ENCODE assay signal across 1 cellular context in the genomic region with DNA sequence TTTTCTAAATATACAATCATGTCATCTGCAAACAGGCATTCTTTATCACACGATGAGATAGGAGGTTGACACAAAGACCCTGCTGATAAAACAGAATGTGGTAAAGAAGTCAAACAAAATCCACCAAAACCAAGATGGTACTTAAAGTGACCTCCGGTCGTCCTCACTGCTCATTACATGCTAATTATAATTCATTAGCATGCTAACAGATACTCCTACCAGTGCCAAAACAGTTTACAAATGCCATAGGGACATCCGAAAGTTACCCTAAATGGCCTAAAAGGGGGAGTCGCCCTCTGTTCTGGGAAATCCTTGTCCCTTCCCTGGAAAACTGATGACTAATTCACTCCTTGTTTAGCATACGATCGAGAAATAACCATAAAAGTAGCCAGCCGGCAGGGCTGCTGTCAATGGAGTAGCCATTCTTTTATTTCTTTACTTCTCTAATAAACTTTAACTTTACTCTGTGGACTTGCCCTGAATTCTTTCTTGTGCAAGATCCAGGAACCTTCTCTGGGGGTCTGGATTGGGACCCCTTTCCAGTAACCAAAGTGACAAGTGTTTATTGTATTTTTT.
TF ChIP-seq lines count a peak whose summit lies in the region.

No MANE protein-coding gene starts in this region.

TF ChIP-seq in K562, 482 proteins besides CTCF, POLR2A, EP300 and RAD21 (continued from another document and continues in another):
- 0 out of 2 replicates have a peak, but pooled peaks have one; percentile 30 for TF ChIP-seq ZEB2 (IDR thresholded peaks at IDR 0.05)
- peak; percentile 81 for TF ChIP-seq BRD9 (IDR thresholded peaks at IDR 0.05; ENCODE audit: low read depth, partially characterized antibody)
- 0 out of 2 replicates have a peak, but pooled peaks have one; percentile 6 for TF ChIP-seq HES1 (IDR thresholded peaks at IDR 0.05; ENCODE audit: low read depth)
- peak; percentile 62 for TF ChIP-seq ZNF316 (IDR thresholded peaks at IDR 0.05)
- TF ChIP-seq SMAD4 (CRISPR knock-in tag; conservative IDR thresholded peaks at IDR 0.05) = peak; percentile 88
- peak; percentile 81 for TF ChIP-seq HDAC3 (IDR thresholded peaks at IDR 0.05; ENCODE audit: borderline replicate concordance, partially characterized antibody)
- TF ChIP-seq ZNF778 (CRISPR knock-in tag; IDR thresholded peaks at IDR 0.05) = no peak
- peak; percentile 63 to 96; a peak in 3 of 4 replicates for TF ChIP-seq SRF (CRISPR knock-in tag; IDR thresholded peaks at IDR 0.05)
- no peak for TF ChIP-seq ELK3 (CRISPR knock-in tag; IDR thresholded peaks at IDR 0.05)
- no peak for TF ChIP-seq PTBP1 (IDR thresholded peaks at IDR 0.05; ENCODE audit: low read depth, low read length)
- no peak for TF ChIP-seq ZSCAN32 (CRISPR knock-in tag; IDR thresholded peaks at IDR 0.05)
- no peak for TF ChIP-seq KLF10 (CRISPR knock-in tag; IDR thresholded peaks at IDR 0.05)
- TF ChIP-seq, protein P1, sequence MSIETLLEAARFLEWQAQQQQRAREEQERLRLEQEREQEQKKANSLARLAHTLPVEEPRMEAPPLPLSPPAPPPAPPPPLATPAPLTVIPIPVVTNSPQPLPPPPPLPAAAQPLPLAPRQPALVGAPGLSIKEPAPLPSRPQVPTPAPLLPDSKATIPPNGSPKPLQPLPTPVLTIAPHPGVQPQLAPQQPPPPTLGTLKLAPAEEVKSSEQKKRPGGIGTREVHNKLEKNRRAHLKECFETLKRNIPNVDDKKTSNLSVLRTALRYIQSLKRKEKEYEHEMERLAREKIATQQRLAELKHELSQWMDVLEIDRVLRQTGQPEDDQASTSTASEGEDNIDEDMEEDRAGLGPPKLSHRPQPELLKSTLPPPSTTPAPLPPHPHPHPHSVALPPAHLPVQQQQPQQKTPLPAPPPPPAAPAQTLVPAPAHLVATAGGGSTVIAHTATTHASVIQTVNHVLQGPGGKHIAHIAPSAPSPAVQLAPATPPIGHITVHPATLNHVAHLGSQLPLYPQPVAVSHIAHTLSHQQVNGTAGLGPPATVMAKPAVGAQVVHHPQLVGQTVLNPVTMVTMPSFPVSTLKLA (conservative IDR thresholded peaks at IDR 0.05) = peak in 1 of 2 experiments; percentile 52; a peak in 1 of 4 replicates
- TF ChIP-seq NFATC3 (IDR thresholded peaks at IDR 0.05) = 0 out of 2 replicates have a peak, but pooled peaks have one; percentile 16
- TF ChIP-seq SOX6 (IDR thresholded peaks at IDR 0.05) = peak; percentile 95
- TF ChIP-seq, protein P2, sequence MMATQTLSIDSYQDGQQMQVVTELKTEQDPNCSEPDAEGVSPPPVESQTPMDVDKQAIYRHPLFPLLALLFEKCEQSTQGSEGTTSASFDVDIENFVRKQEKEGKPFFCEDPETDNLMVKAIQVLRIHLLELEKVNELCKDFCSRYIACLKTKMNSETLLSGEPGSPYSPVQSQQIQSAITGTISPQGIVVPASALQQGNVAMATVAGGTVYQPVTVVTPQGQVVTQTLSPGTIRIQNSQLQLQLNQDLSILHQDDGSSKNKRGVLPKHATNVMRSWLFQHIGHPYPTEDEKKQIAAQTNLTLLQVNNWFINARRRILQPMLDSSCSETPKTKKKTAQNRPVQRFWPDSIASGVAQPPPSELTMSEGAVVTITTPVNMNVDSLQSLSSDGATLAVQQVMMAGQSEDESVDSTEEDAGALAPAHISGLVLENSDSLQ (IDR thresholded peaks at IDR 0.05) = peak; percentile 29; the same call in 1 of the 2 replicates
- TF ChIP-seq ZNF318 (IDR thresholded peaks at IDR 0.05; ENCODE audit: borderline replicate concordance in 1 of 2, low read depth in 1 of 2) = peak in 1 of 2 experiments; percentile 41; a peak in 1 of 4 replicates
- TF ChIP-seq ZFPM2 (CRISPR knock-in tag; IDR thresholded peaks at IDR 0.05) = no peak; the same call in 1 of the 2 replicates
- peak; percentile 60 for TF ChIP-seq PYGO2 (tag; IDR thresholded peaks at IDR 0.05)
- peak; percentile 95 for TF ChIP-seq FOSL1 (tag; conservative IDR thresholded peaks at IDR 0.05)
- TF ChIP-seq BHLHE40 (IDR thresholded peaks at IDR 0.05; ENCODE audit: low read length) = no peak
- TF ChIP-seq ZKSCAN3 (CRISPR knock-in tag; IDR thresholded peaks at IDR 0.05) = no peak
- TF ChIP-seq NCOA6 (IDR thresholded peaks at IDR 0.05) = 0 out of 2 replicates have a peak, but pooled peaks have one; percentile 36
- TF ChIP-seq NFXL1 (CRISPR knock-in tag; IDR thresholded peaks at IDR 0.05) = no peak
- TF ChIP-seq NCOR1 (IDR thresholded peaks at IDR 0.05) = peak; percentile 73
- 0 out of 2 replicates have a peak, but pooled peaks have one; percentile 52 for TF ChIP-seq HDAC2 (IDR thresholded peaks at IDR 0.05)
- TF ChIP-seq FOXA3 (CRISPR knock-in tag; conservative IDR thresholded peaks at IDR 0.05 in 1 of 2, IDR thresholded peaks at IDR 0.05 in 1 of 2) = peak in 1 of 2 experiments; percentile 12; a peak in 1 of 4 replicates
- TF ChIP-seq CHD2 (IDR thresholded peaks at IDR 0.05; ENCODE audit: low read depth, low read length) = no peak
- TF ChIP-seq, protein P3, sequence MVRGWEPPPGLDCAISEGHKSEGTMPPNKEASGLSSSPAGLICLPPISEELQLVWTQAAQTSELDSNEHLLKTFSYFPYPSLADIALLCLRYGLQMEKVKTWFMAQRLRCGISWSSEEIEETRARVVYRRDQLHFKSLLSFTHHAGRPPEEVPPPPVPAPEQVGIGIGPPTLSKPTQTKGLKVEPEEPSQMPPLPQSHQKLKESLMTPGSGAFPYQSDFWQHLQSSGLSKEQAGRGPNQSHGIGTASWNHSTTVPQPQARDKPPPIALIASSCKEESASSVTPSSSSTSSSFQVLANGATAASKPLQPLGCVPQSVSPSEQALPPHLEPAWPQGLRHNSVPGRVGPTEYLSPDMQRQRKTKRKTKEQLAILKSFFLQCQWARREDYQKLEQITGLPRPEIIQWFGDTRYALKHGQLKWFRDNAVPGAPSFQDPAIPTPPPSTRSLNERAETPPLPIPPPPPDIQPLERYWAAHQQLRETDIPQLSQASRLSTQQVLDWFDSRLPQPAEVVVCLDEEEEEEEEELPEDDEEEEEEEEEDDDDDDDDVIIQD (CRISPR knock-in tag; IDR thresholded peaks at IDR 0.05) = no peak
- TF ChIP-seq CBX1 (IDR thresholded peaks at IDR 0.05; ENCODE audit: low read depth) = no peak
- TF ChIP-seq CBX5 (IDR thresholded peaks at IDR 0.05; ENCODE audit: borderline replicate concordance, low read depth) = no peak
- peak in 1 of 2 experiments; percentile 91; a peak in 2 of 4 replicates for TF ChIP-seq TBL1XR1 (IDR thresholded peaks at IDR 0.05; ENCODE audit: low read length in 2 of 2)
- peak; percentile 84 for TF ChIP-seq DPF2 (IDR thresholded peaks at IDR 0.05)
- TF ChIP-seq RB1 (IDR thresholded peaks at IDR 0.05; ENCODE audit: low read depth) = no peak
- no peak for TF ChIP-seq SRSF1 (IDR thresholded peaks at IDR 0.05; ENCODE audit: low read depth, low read length)
- TF ChIP-seq, protein P4, sequence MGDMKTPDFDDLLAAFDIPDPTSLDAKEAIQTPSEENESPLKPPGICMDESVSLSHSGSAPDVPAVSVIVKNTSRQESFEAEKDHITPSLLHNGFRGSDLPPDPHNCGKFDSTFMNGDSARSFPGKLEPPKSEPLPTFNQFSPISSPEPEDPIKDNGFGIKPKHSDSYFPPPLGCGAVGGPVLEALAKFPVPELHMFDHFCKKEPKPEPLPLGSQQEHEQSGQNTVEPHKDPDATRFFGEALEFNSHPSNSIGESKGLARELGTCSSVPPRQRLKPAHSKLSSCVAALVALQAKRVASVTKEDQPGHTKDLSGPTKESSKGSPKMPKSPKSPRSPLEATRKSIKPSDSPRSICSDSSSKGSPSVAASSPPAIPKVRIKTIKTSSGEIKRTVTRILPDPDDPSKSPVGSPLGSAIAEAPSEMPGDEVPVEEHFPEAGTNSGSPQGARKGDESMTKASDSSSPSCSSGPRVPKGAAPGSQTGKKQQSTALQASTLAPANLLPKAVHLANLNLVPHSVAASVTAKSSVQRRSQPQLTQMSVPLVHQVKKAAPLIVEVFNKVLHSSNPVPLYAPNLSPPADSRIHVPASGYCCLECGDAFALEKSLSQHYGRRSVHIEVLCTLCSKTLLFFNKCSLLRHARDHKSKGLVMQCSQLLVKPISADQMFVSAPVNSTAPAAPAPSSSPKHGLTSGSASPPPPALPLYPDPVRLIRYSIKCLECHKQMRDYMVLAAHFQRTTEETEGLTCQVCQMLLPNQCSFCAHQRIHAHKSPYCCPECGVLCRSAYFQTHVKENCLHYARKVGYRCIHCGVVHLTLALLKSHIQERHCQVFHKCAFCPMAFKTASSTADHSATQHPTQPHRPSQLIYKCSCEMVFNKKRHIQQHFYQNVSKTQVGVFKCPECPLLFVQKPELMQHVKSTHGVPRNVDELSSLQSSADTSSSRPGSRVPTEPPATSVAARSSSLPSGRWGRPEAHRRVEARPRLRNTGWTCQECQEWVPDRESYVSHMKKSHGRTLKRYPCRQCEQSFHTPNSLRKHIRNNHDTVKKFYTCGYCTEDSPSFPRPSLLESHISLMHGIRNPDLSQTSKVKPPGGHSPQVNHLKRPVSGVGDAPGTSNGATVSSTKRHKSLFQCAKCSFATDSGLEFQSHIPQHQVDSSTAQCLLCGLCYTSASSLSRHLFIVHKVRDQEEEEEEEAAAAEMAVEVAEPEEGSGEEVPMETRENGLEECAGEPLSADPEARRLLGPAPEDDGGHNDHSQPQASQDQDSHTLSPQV (IDR thresholded peaks at IDR 0.05) = peak; percentile 89
- TF ChIP-seq, protein P5, sequence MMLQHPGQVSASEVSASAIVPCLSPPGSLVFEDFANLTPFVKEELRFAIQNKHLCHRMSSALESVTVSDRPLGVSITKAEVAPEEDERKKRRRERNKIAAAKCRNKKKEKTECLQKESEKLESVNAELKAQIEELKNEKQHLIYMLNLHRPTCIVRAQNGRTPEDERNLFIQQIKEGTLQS (IDR thresholded peaks at IDR 0.05) = peak; percentile 97
- TF ChIP-seq, protein P5 (CRISPR knock-in tag; conservative IDR thresholded peaks at IDR 0.05) = peak; percentile 61; the same call in 1 of the 2 replicates
